In genomic region chr20:21269772-21270171, GRCh38 we compare ENCODE assay signal across 33 cellular contexts.
"Had no signal": no experiment of that assay in that cellular context is flagged by ENCODE, and none has a peak within 500 bp of the region (broad histone marks: within the 10 kb centered on the region; RNA-seq: fewer than 3 reads in every experiment).

No MANE protein-coding gene starts in this region.

- H3K4me3 ChIP-seq: adrenal gland, body of pancreas, breast epithelium had no signal

- H3K36me3 ChIP-seq: adrenal gland, brain microvascular endothelial cell, breast epithelium had no signal

- DNase-seq: activated B cell treated with CpG ODN at 0.5 μM for 24 hours; activated CD4-positive, alpha-beta memory T cell treated with anti-CD3 and anti-CD28 coated beads for 36 hours; activated CD4-positive, alpha-beta T cell treated with anti-CD3 and anti-CD28 coated beads for 4 hours; activated CD4-positive, alpha-beta T cell treated with anti-CD3 and anti-CD28 coated beads, Interleukin-2, amount 10 ng/mL, durations not matched to agents 24 days and 14 days; activated CD4-positive, alpha-beta T cell treated with anti-CD3 and anti-CD28 coated beads, Interleukin-2, amount 50 U/mL, for 1 hour; activated CD4-positive, alpha-beta T cell treated with anti-CD3 and anti-CD28 coated beads, Interleukin-2, amount 50 U/mL, for 4 hours; activated CD4-positive, CD25-positive, alpha-beta regulatory T cell treated with anti-CD3 and anti-CD28 coated beads, Interleukin-2, amount 50 U/mL, for 72 hours; activated CD8-positive, alpha-beta memory T cell treated with anti-CD3 and anti-CD28 coated beads, Interleukin-2, amount 50 U/mL, for 4 hours; activated CD8-positive, alpha-beta T cell treated with anti-CD3 and anti-CD28 coated beads for 36 hours; activated effector memory CD4-positive, alpha-beta T cell treated with anti-CD3 and anti-CD28 coated beads, Interleukin-2, amount 50 U/mL, for 16 hours; activated gamma-delta T cell treated with Interleukin-2 at 50 U/mL for 16 hours; activated naive CD4-positive, alpha-beta T cell; activated naive CD4-positive, alpha-beta T cell treated with anti-CD3 and anti-CD28 coated beads for 36 hours; activated naive CD4-positive, alpha-beta T cell treated with anti-CD3 and anti-CD28 coated beads, Interleukin-2, amount 50 U/mL, for 16 hours; activated naive CD8-positive, alpha-beta T cell treated with anti-CD3 and anti-CD28 coated beads for 36 hours; activated T-cell treated with anti-CD3 and anti-CD28 coated beads for 4 hours; activated T-cell treated with anti-CD3 and anti-CD28 coated beads, Interleukin-2, amount 50 U/mL, for 1 hour; activated T-cell treated with anti-CD3 and anti-CD28 coated beads, Interleukin-2, amount 50 U/mL, for 4 hours; activated T-cell treated with anti-CD3 and anti-CD28 coated beads, Interleukin-2, amount 50 U/mL, for 72 hours; adrenal gland; amniotic stem cell; aorta; body of pancreas; brain microvascular endothelial cell; central memory CD4-positive, alpha-beta T cell; T-helper 2 cell; T-helper 9 cell had no signal

- ATAC-seq: activated CD8-positive, alpha-beta T cell treated with anti-CD3 and anti-CD28 coated beads for 36 hours; activated naive CD4-positive, alpha-beta T cell treated with anti-CD3 and anti-CD28 coated beads, Interleukin-2, amount 50 U/mL, for 72 hours; activated T-cell treated with anti-CD3 and anti-CD28 coated beads, Interleukin-2, amount 50 U/mL, for 4 hours; activated T-cell treated with anti-CD3 and anti-CD28 coated beads, Interleukin-2, amount 50 U/mL, for 72 hours; activated T-helper 17 cell treated with anti-CD3 and anti-CD28 coated beads, Interleukin-2, amount 50 U/mL, for 72 hours; body of pancreas had no signal

- H3K9me3 ChIP-seq: adrenal gland had no signal

- H3K27me3 ChIP-seq: adrenal gland, body of pancreas, brain microvascular endothelial cell had no signal

- H3K4me1 ChIP-seq: adrenal gland, body of pancreas, breast epithelium had no signal

- FAIRE-seq: astrocyte, TTC549 had no signal

- H3K27ac ChIP-seq: adrenal gland, body of pancreas, brain microvascular endothelial cell, breast epithelium, VCaP had no signal
